In genomic region chr11:70556884-70557741, GRCh38 we compare ENCODE assay signal across 12 cellular contexts.
DNase-seq lines count a peak whose midpoint lies in the region; FAIRE-seq and TF ChIP-seq lines count a peak whose summit lies in the region.
"Had no signal": no experiment of that assay in that cellular context is flagged by ENCODE, and none has a peak within 500 bp of the region (broad histone marks: within the 10 kb centered on the region; RNA-seq: fewer than 3 reads in every experiment).

No MANE protein-coding gene starts in this region.

- no peaks in the 10 kb centered on the region for H3K36me3 Mint-ChIP-seq in astrocyte (ENCODE audit: low read depth, unreplicated experiment)
- H3K36me3 Mint-ChIP-seq: mesothelial cell of epicardium had no signal

- no peak for FAIRE-seq in astrocyte (lab: Jason Lieb, UNC)

- in situ Hi-C loops in KBM-7 (cut with MboI; ENCODE audit: low pct_unique_long_range_greater_than_20kb, low sequenced_read_pairs) = no loop called here

- H3K9ac ChIP-seq in astrocyte (ENCODE audit: low read length) (no peak overlapping the region), mucosa of rectum (ENCODE audit: low read depth in 1 of 2, low read length in 2 of 2) (no peak overlapping the region)

- H3K27me3 ChIP-seq in astrocyte (ENCODE audit: insufficient read depth, low read length) (no peaks in the 10 kb centered on the region), mucosa of rectum (ENCODE audit: control insufficient read depth in 2 of 2, insufficient read depth in 2 of 2, low read length in 2 of 2) (no peaks in the 10 kb centered on the region)
- H3K27me3 ChIP-seq: body of pancreas had no signal

- H3K4me3 ChIP-seq in GM12865 (ENCODE audit: low read depth, low read length) (no peak overlapping the region), astrocyte (ENCODE audit: insufficient read depth, low read depth, low read length) (no peak overlapping the region), mucosa of rectum (ENCODE audit: low read length in 2 of 2) (no peak overlapping the region)
- H3K4me3 ChIP-seq: body of pancreas, SK-N-MC had no signal

- no peak overlapping the region for H3K27ac Mint-ChIP-seq in astrocyte (ENCODE audit: unreplicated experiment)
- H3K27ac Mint-ChIP-seq: activated T-cell treated with anti-CD3 and anti-CD28 coated beads, Interleukin-2, amount 50 U/mL, for 72 hours; mesothelial cell of epicardium had no signal

- no peak overlapping the region for H3K4me2 ChIP-seq in astrocyte (ENCODE audit: low read length)

- peaks cover 12% of the 10 kb centered on the region for H3K4me1 Mint-ChIP-seq in astrocyte (ENCODE audit: low read depth, unreplicated experiment)
- H3K4me1 Mint-ChIP-seq: mesothelial cell of epicardium had no signal

- H3K27me3 Mint-ChIP-seq in astrocyte (ENCODE audit: low read depth, unreplicated experiment) = peaks cover 25% of the 10 kb centered on the region

- H3K4me3 Mint-ChIP-seq in astrocyte (ENCODE audit: unreplicated experiment) = no peak overlapping the region
- H3K4me3 Mint-ChIP-seq: activated T-cell treated with anti-CD3 and anti-CD28 coated beads, Interleukin-2, amount 50 U/mL, for 72 hours; mesothelial cell of epicardium had no signal

- no peaks in the 10 kb centered on the region for H3K36me3 ChIP-seq in astrocyte (ENCODE audit: insufficient read depth, low read length)
- H3K36me3 ChIP-seq in mucosa of rectum (ENCODE audit: control insufficient read depth in 2 of 2, insufficient read depth in 2 of 2, low read length in 2 of 2) = no peaks in the 10 kb centered on the region

- DNase-seq in GM12865 (ENCODE audit: low read depth) = peak; percentile 12
- peak; percentile 13 for DNase-seq in KBM-7
- peak; percentile 58 for DNase-seq in astrocyte (ENCODE audit: low read depth)
- DNase-seq in 8988T = no peak
- no peak for DNase-seq in NCI-H146 (lab: John Stamatoyannopoulos, UW)
- no peak for DNase-seq in stimulated activated CD4-positive, alpha-beta T cell treated with anti-CD3 and anti-CD28 coated beads, Interleukin-12 subunit alpha, Interleukin-12 subunit beta, amount 100 ng/mL, for 4 hours
- DNase-seq: activated T-cell treated with anti-CD3 and anti-CD28 coated beads, Interleukin-2, amount 50 U/mL, for 72 hours; body of pancreas; NCI-H446 had no signal

- H3K4me1 ChIP-seq in astrocyte (ENCODE audit: insufficient read depth, low read length) = peaks cover 14% of the 10 kb centered on the region
- H3K4me1 ChIP-seq in mucosa of rectum (ENCODE audit: control insufficient read depth in 2 of 2, insufficient read depth in 2 of 2, low read length in 2 of 2) = peaks cover 3 to 17% of the 10 kb centered on the region in 2 donors
- H3K4me1 ChIP-seq: body of pancreas had no signal

- H3K9me3 Mint-ChIP-seq in astrocyte (ENCODE audit: unreplicated experiment) = peaks cover 2% of the 10 kb centered on the region
- H3K9me3 Mint-ChIP-seq: activated T-cell treated with anti-CD3 and anti-CD28 coated beads, Interleukin-2, amount 50 U/mL, for 72 hours had no signal

- H3K27ac ChIP-seq in astrocyte (ENCODE audit: low read depth, low read length) = no peak overlapping the region
- H3K27ac ChIP-seq in mucosa of rectum (ENCODE audit: low read depth in 2 of 2, low read length in 2 of 2) = peak overlapping the region; percentile 38 to 42
- H3K27ac ChIP-seq: body of pancreas, SK-N-MC had no signal

- H2AFZ ChIP-seq in astrocyte (ENCODE audit: low read depth, low read length) = no peak overlapping the region

- no peaks in the 10 kb centered on the region for H3K9me3 ChIP-seq in astrocyte (ENCODE audit: insufficient read depth, low read depth, low read length)
- H3K9me3 ChIP-seq in mucosa of rectum (ENCODE audit: control insufficient read depth in 2 of 2, low read length in 2 of 2) = no peaks in the 10 kb centered on the region
- H3K9me3 ChIP-seq: body of pancreas had no signal

- TF ChIP-seq CTCF in GM12865 (IDR thresholded peaks at IDR 0.05; ENCODE audit: insufficient read depth, low read depth, low read length, missing control alignments) = no peak
- no peak for TF ChIP-seq CTCF in astrocyte (IDR thresholded peaks at IDR 0.05; ENCODE audit: insufficient read depth, low read depth, low read length)

- no peaks in the 10 kb centered on the region for H4K20me1 ChIP-seq in astrocyte (ENCODE audit: insufficient read depth, low read length)

- no peaks in the 10 kb centered on the region for H3K79me2 ChIP-seq in astrocyte (ENCODE audit: insufficient read depth, low read length)

Comparison
In these comparisons a context has a peak if more than half of its experiments do, and no peak if none do; other contexts are left out.
1. DNase-seq: peak in GM12865 (single experiment), KBM-7 (single experiment) and astrocyte (single experiment); none in 8988T (single experiment), NCI-H146 (single experiment) and stimulated activated CD4-positive, alpha-beta T cell treated with anti-CD3 and anti-CD28 coated beads, Interleukin-12 subunit alpha, Interleukin-12 subunit beta, amount 100 ng/mL, for 4 hours (single experiment).